ENCODE assay signal across 1 cellular context in genomic region chr6:22300287-22300998, GRCh38.
TF ChIP-seq lines count a peak whose summit lies in the region.

No MANE protein-coding gene starts in this region.

TF ChIP-seq in H1, 55 proteins besides CTCF, POLR2A, EP300 and RAD21:
- TF ChIP-seq CHD2 (IDR thresholded peaks at IDR 0.05; ENCODE audit: low read length) (no peak), SRF (IDR thresholded peaks at IDR 0.05; ENCODE audit: low read depth, low read length) (peak; percentile 87)
